1 cellular context compared by ENCODE assay signal in genomic region chr22:46319319-46319718, GRCh38.
TF ChIP-seq lines count a peak whose summit lies in the region.

No MANE protein-coding gene starts in this region.

TF ChIP-seq in IMR-90, 13 proteins besides CTCF, POLR2A, EP300 and RAD21:
- no peak for TF ChIP-seq RCOR1 (IDR thresholded peaks at IDR 0.05; ENCODE audit: insufficient replicate concordance, low read length)
- no peak for TF ChIP-seq FOS (IDR thresholded peaks at IDR 0.05; ENCODE audit: low read depth, low read length)
- TF ChIP-seq CEBPB (IDR thresholded peaks at IDR 0.05; ENCODE audit: low read depth, low read length), result no peak
- no peak for TF ChIP-seq CHD1 (IDR thresholded peaks at IDR 0.05; ENCODE audit: low read depth, low read length)
- no peak for TF ChIP-seq MXI1 (IDR thresholded peaks at IDR 0.05; ENCODE audit: borderline replicate concordance, low read depth, low read length)
- no peak for TF ChIP-seq ELK1 (IDR thresholded peaks at IDR 0.05; ENCODE audit: borderline replicate concordance, low read depth, low read length)
- no peak for TF ChIP-seq SMC3 (IDR thresholded peaks at IDR 0.05; ENCODE audit: low read depth, low read length)
- no peak for TF ChIP-seq MAFK (IDR thresholded peaks at IDR 0.05; ENCODE audit: low read depth, low read length)
- no peak for TF ChIP-seq BHLHE40 (IDR thresholded peaks at IDR 0.05; ENCODE audit: low read depth, low read length)
- TF ChIP-seq NFE2L2 (IDR thresholded peaks at IDR 0.05; ENCODE audit: low read depth, low read length), result no peak
- no peak for TF ChIP-seq USF2 (IDR thresholded peaks at IDR 0.05; ENCODE audit: low read depth, low read length)
- no peak for TF ChIP-seq RFX5 (IDR thresholded peaks at IDR 0.05; ENCODE audit: low read depth, low read length)
- TF ChIP-seq MAZ (IDR thresholded peaks at IDR 0.05; ENCODE audit: borderline replicate concordance, low read depth, low read length), result no peak
